ENCODE assay signal across 12 cellular contexts in the genomic region with DNA sequence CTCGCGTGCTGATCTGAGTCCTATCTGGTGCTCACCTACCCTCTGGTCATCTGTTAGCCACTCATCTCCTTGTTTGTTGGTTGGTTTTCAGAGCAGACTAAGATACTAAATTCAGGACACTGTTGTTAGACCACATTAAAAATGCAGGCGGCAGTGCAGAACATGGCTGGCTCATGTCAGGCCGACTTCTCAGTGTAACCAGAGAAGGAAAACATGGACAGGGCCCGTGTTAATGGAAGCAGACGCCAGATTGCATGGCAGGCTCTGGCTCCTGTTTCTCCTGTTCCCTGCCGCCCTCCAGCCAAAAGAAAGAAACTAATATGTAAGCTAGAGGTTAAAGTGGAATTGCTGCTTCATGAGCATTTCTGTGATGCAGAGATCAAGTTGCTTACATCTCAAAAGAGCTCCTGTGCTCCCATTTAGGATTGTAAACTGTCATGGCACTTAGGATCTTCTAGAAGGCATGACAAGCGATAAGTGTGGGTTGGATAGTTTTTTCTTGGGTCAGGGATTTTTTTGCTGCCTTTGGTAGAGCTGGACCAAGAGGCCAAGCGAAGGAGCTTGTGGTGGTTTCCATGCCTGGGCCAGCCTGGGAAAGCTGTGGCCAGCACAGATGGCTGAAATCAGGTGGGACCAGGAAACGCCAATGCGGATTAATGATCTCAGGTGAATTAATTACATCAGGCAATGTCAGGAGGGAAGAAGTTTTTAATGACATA. TPM values are rescaled to one million over a fixed set of nuclear protein-coding genes. Genes with fewer than 3 reads are reported as not detected.
DNase-seq lines count a peak whose midpoint lies in the region; ATAC-seq and TF ChIP-seq lines count a peak whose summit lies in the region.
"Had no signal": no experiment of that assay in that cellular context is flagged by ENCODE, and none has a peak within 500 bp of the region (broad histone marks: within the 10 kb centered on the region; RNA-seq: fewer than 3 reads in every experiment).

No MANE protein-coding gene starts in this region.

- TF ChIP-seq CTCF in coronary artery (IDR thresholded peaks at IDR 0.05) (no peak), tibial artery (IDR thresholded peaks at IDR 0.05) (no peak), thyroid gland (IDR thresholded peaks at IDR 0.05) (no peak)

- H3K36me3 Mint-ChIP-seq in naive thymus-derived CD8-positive, alpha-beta T cell: peaks cover 0 to 46% (median 11%) of the 10 kb centered on the region in 3 donors

- intact Hi-C loops in tibial artery (cut with DNase I; ENCODE audit: low total_unique reads) (loop anchor here (5.0 kb wide), 1 partner anchor 35 kb away; no protein-coding TSS in a partner anchor), thyroid gland (cut with DNase I) (no loop called here)

- H3K9me3 Mint-ChIP-seq in naive thymus-derived CD8-positive, alpha-beta T cell: no peaks in the 10 kb centered on the region
- H3K9me3 Mint-ChIP-seq: activated T-helper 1 cell treated with anti-CD3 and anti-CD28 coated beads, Interleukin-12 subunit alpha, Interleukin-12 subunit beta, Interleukin-2, Interleukin-4 antibody, amounts not matched to agents 30 ng/mL and 10 ng/mL and 1 ng/mL, durations not matched to agents 14 hours and 24 hours and 36 hours; central memory CD8-positive, alpha-beta T cell had no signal

- H3K9me3 ChIP-seq in tibial artery (no peaks in the 10 kb centered on the region), thyroid gland (no peaks in the 10 kb centered on the region)

- no peaks in the 10 kb centered on the region for H3K27me3 ChIP-seq in tibial artery
- H3K27me3 ChIP-seq in thyroid gland: no peaks in the 10 kb centered on the region

- H3K27ac Mint-ChIP-seq in naive thymus-derived CD8-positive, alpha-beta T cell: peak overlapping the region in 6 of 10 donors; percentile 46 to 78 (median 67)
- H3K27ac Mint-ChIP-seq: activated CD4-positive, alpha-beta T cell treated with anti-CD3 and anti-CD28 coated beads for 36 hours; activated T-helper 1 cell treated with anti-CD3 and anti-CD28 coated beads, Interleukin-12 subunit alpha, Interleukin-12 subunit beta, Interleukin-2, Interleukin-4 antibody, amounts not matched to agents 30 ng/mL and 10 ng/mL and 1 ng/mL, durations not matched to agents 14 hours and 24 hours and 36 hours had no signal

- DNase-seq in NCI-H187 (lab: John Stamatoyannopoulos, UW) (peak; percentile 17 to 54), NCI-H187 treated with DMSO at 0.1 percent for 48 hours (lab: John Stamatoyannopoulos, UW) (no peak), coronary artery (ENCODE audit: low spot score) (no peak), tibial artery (no peak), thyroid gland (no peak), RKO (ENCODE audit: low spot score) (no peak)
- DNase-seq in naive thymus-derived CD8-positive, alpha-beta T cell: no peak
- DNase-seq: 8988T; activated CD4-positive, alpha-beta T cell treated with anti-CD3 and anti-CD28 coated beads for 36 hours had no signal

- H3K27ac ChIP-seq in coronary artery: peak overlapping the region; percentile 2 to 72
- peak overlapping the region; percentile 65 to 70 for H3K27ac ChIP-seq in tibial artery
- no peak overlapping the region for H3K27ac ChIP-seq in thyroid gland

- H3K4me3 ChIP-seq in coronary artery (no peak overlapping the region), tibial artery (no peak overlapping the region), thyroid gland (replicated peaks in 1 of 3) (no peak overlapping the region)

- H3K27me3 Mint-ChIP-seq in naive thymus-derived CD8-positive, alpha-beta T cell: no peaks in the 10 kb centered on the region
- H3K27me3 Mint-ChIP-seq: activated CD4-positive, alpha-beta T cell treated with anti-CD3 and anti-CD28 coated beads for 36 hours; central memory CD8-positive, alpha-beta T cell had no signal

- peaks cover 0 to 66% (median 21%) of the 10 kb centered on the region in 4 donors for H3K4me1 ChIP-seq in tibial artery
- peaks cover 0 to 10% of the 10 kb centered on the region in 2 donors for H3K4me1 ChIP-seq in thyroid gland

- TF ChIP-seq POLR2A in thyroid gland (IDR thresholded peaks at IDR 0.05): no peak

- H3K4me1 Mint-ChIP-seq in naive thymus-derived CD8-positive, alpha-beta T cell: peaks cover 14 to 45% (median 30%) of the 10 kb centered on the region in 4 donors
- H3K4me1 Mint-ChIP-seq: activated CD4-positive, alpha-beta T cell treated with anti-CD3 and anti-CD28 coated beads for 36 hours had no signal

- POLR2A ChIA-PET in naive thymus-derived CD8-positive, alpha-beta T cell (lab: Charles Lee): interaction anchor here (0.9 kb wide), 1 partner anchor 32 kb away, joined by 3 read pairs; no protein-coding TSS in a partner anchor

- no peak for ATAC-seq in naive thymus-derived CD8-positive, alpha-beta T cell
- ATAC-seq in HG03108 (IDR thresholded peaks at IDR 0.05; ENCODE audit: unreplicated experiment): no peak
- ATAC-seq: activated CD4-positive, alpha-beta T cell treated with anti-CD3 and anti-CD28 coated beads for 36 hours had no signal

- WGBS in thyroid gland, 2 donors: 79 to 85% methylated on average over 11 of the region's 11 CpGs

- no peak overlapping the region for H3K4me3 Mint-ChIP-seq in naive thymus-derived CD8-positive, alpha-beta T cell
- H3K4me3 Mint-ChIP-seq: activated CD4-positive, alpha-beta T cell treated with anti-CD3 and anti-CD28 coated beads for 36 hours; activated T-helper 1 cell treated with anti-CD3 and anti-CD28 coated beads, Interleukin-12 subunit alpha, Interleukin-12 subunit beta, Interleukin-2, Interleukin-4 antibody, amounts not matched to agents 30 ng/mL and 10 ng/mL and 1 ng/mL, durations not matched to agents 14 hours and 24 hours and 36 hours; central memory CD8-positive, alpha-beta T cell had no signal

- H3K36me3 ChIP-seq in tibial artery (peaks cover 29 to 35% (median 33%) of the 10 kb centered on the region in 3 donors), thyroid gland (peaks cover 16 to 18% of the 10 kb centered on the region in 2 donors)

RNA-seq across cellular contexts. Expression of gene YPEL2, which starts 56.1 kb away (rescaled TPM):
- 10 to 100 TPM; 73.5 to 75.0 TPM for total RNA-seq in naive thymus-derived CD8-positive, alpha-beta T cell
- 10 to 100 TPM; 22.0 to 28.7 (median 25.2) TPM for polyA plus RNA-seq in naive thymus-derived CD8-positive, alpha-beta T cell
- 10 to 100 TPM; 29.5 to 67.2 (median 39.9) TPM for total RNA-seq in thyroid gland

Comparison
In these comparisons a context has a peak if more than half of its experiments do, and no peak if none do; other contexts are left out.
1. DNase-seq: peak in NCI-H187 (2 of 2); none in NCI-H187 treated with DMSO at 0.1 percent for 48 hours (single experiment), coronary artery (single experiment), naive thymus-derived CD8-positive, alpha-beta T cell (0 of 10), tibial artery (0 of 2), thyroid gland (0 of 2) and RKO (single experiment).
2. H3K27ac ChIP-seq: peak in coronary artery (2 of 2) and tibial artery (2 of 2); none in thyroid gland (0 of 3).